1 cellular context compared by ENCODE assay signal in genomic region chr1:36203027-36203553, GRCh38.
TF ChIP-seq lines count a peak whose summit lies in the region.

No MANE protein-coding gene starts in this region.

TF ChIP-seq in K562, 482 proteins besides CTCF, POLR2A, EP300 and RAD21:
- no peak for TF ChIP-seq SMAD1 (IDR thresholded peaks at IDR 0.05; ENCODE audit: low read depth, low read length, partially characterized antibody)
- TF ChIP-seq ZNF121 (CRISPR knock-in tag; conservative IDR thresholded peaks at IDR 0.05), result peak; percentile 28; the same call in 1 of the 2 replicates
